ENCODE assay signal across 34 cellular contexts in the genomic region with DNA sequence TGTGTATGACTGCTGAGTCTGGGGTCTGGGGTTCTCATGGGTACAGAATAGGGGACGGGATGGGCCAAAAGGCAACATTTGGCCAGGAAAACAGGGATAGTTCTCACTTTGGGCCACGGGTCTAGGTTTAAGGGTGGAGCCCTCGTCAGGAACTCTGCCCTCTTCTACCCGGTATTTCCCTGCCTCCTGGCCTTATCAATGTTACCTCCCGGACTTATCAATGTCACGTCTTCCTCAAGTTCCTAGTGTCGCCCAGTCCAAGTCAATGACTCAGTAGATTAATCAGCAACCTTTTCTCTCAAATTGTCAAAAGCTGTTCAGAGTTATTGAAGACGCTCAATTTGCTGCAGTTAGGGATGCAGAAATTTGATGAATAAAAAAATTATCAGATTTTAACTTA.
"Had no signal": no experiment of that assay in that cellular context is flagged by ENCODE, and none has a peak within 500 bp of the region (broad histone marks: within the 10 kb centered on the region; RNA-seq: fewer than 3 reads in every experiment).

No MANE protein-coding gene starts in this region.

- H3K27ac ChIP-seq: ascending aorta, VCaP had no signal

- H3K9me3 ChIP-seq: ascending aorta had no signal

- H3K4me1 Mint-ChIP-seq: activated B cell treated with CpG ODN at 0.5 μM for 24 hours; activated CD4-positive, alpha-beta memory T cell treated with anti-CD3 and anti-CD28 coated beads, Interleukin-2, amount 10 ng/mL, durations not matched to agents 7 days and 5 days; activated CD4-positive, alpha-beta T cell treated with anti-CD3 and anti-CD28 coated beads, Interleukin-2, amount 10 ng/mL, durations not matched to agents 24 days and 14 days; activated CD8-positive, alpha-beta memory T cell treated with anti-CD3 and anti-CD28 coated beads, Interleukin-2, amount 10 ng/mL, durations not matched to agents 7 days and 5 days; activated naive CD4-positive, alpha-beta T cell treated with anti-CD3 and anti-CD28 coated beads, Interleukin-2, amount 10 ng/mL, durations not matched to agents 7 days and 5 days; activated naive CD4-positive, alpha-beta T cell treated with anti-CD3 and anti-CD28 coated beads, Interleukin-2, amount 50 U/mL, for 24 hours; activated naive CD8-positive, alpha-beta T cell treated with anti-CD3 and anti-CD28 coated beads, Interleukin-2, amount 10 ng/mL, durations not matched to agents 7 days and 5 days; activated naive CD8-positive, alpha-beta T cell treated with anti-CD3 and anti-CD28 coated beads, Interleukin-2, amount 50 U/mL, for 24 hours had no signal

- H3K4me1 ChIP-seq: ascending aorta had no signal

- H3K27me3 ChIP-seq: ascending aorta had no signal

- H3K4me3 ChIP-seq: ascending aorta had no signal

- DNase-seq: activated B cell treated with CpG ODN at 0.5 μM for 24 hours; activated CD4-positive, alpha-beta memory T cell treated with anti-CD3 and anti-CD28 coated beads, Interleukin-2, amount 10 ng/mL, durations not matched to agents 7 days and 5 days; activated CD4-positive, alpha-beta T cell treated with anti-CD3 and anti-CD28 coated beads for 4 hours; activated CD4-positive, alpha-beta T cell treated with anti-CD3 and anti-CD28 coated beads, Interleukin-2, amount 10 ng/mL, durations not matched to agents 24 days and 14 days; activated CD4-positive, alpha-beta T cell treated with anti-CD3 and anti-CD28 coated beads, Interleukin-2, amount 50 U/mL, for 48 hours; activated CD4-positive, CD25-positive, alpha-beta regulatory T cell treated with anti-CD3 and anti-CD28 coated beads, Interleukin-2, amount 50 U/mL, for 72 hours; activated CD8-positive, alpha-beta memory T cell treated with anti-CD3 and anti-CD28 coated beads for 24 hours; activated CD8-positive, alpha-beta memory T cell treated with anti-CD3 and anti-CD28 coated beads, Interleukin-2, amount 10 ng/mL, durations not matched to agents 7 days and 5 days; activated CD8-positive, alpha-beta memory T cell treated with anti-CD3 and anti-CD28 coated beads, Interleukin-2, amount 50 U/mL, for 48 hours; activated CD8-positive, alpha-beta T cell treated with anti-CD3 and anti-CD28 coated beads, Interleukin-2, amount 10 ng/mL, durations not matched to agents 7 days and 5 days; activated effector memory CD4-positive, alpha-beta T cell treated with Interleukin-2 at 50 U/mL for 16 hours; activated gamma-delta T cell; activated naive CD4-positive, alpha-beta T cell treated with anti-CD3 and anti-CD28 coated beads, Interleukin-2, amount 10 ng/mL, durations not matched to agents 7 days and 5 days; activated naive CD4-positive, alpha-beta T cell treated with Interleukin-2 at 50 U/mL for 16 hours; activated naive CD8-positive, alpha-beta T cell treated with anti-CD3 and anti-CD28 coated beads, Interleukin-2, amount 10 ng/mL, durations not matched to agents 7 days and 5 days; activated naive CD8-positive, alpha-beta T cell treated with anti-CD3 and anti-CD28 coated beads, Interleukin-2, amount 50 U/mL, for 24 hours; activated T-cell treated with anti-CD3 and anti-CD28 coated beads, Interleukin-2, amount 50 U/mL, for 24 hours; activated T-cell treated with anti-CD3 and anti-CD28 coated beads, Interleukin-2, amount 50 U/mL, for 48 hours; amygdala; anterior cingulate cortex; central memory CD4-positive, alpha-beta T cell; SW 1271; T-helper 1 cell; T-helper 2 cell; T-helper 9 cell had no signal

- H3K27me3 Mint-ChIP-seq: activated naive CD4-positive, alpha-beta T cell treated with anti-CD3 and anti-CD28 coated beads, Interleukin-2, amount 10 ng/mL, durations not matched to agents 7 days and 5 days had no signal

- FAIRE-seq: TTC549 had no signal

- H3K27ac Mint-ChIP-seq: activated B cell treated with CpG ODN at 0.5 μM for 24 hours; activated CD4-positive, alpha-beta memory T cell treated with anti-CD3 and anti-CD28 coated beads, Interleukin-2, amount 10 ng/mL, durations not matched to agents 7 days and 5 days; activated CD4-positive, alpha-beta T cell treated with anti-CD3 and anti-CD28 coated beads, Interleukin-2, amount 10 ng/mL, durations not matched to agents 24 days and 14 days; activated CD8-positive, alpha-beta memory T cell treated with anti-CD3 and anti-CD28 coated beads, Interleukin-2, amount 10 ng/mL, durations not matched to agents 7 days and 5 days; activated CD8-positive, alpha-beta T cell treated with anti-CD3 and anti-CD28 coated beads, Interleukin-2, amount 10 ng/mL, durations not matched to agents 7 days and 5 days; activated naive CD4-positive, alpha-beta T cell treated with anti-CD3 and anti-CD28 coated beads, Interleukin-2, amount 10 ng/mL, durations not matched to agents 7 days and 5 days; activated naive CD4-positive, alpha-beta T cell treated with anti-CD3 and anti-CD28 coated beads, Interleukin-2, amount 50 U/mL, for 24 hours; activated naive CD8-positive, alpha-beta T cell; activated naive CD8-positive, alpha-beta T cell treated with anti-CD3 and anti-CD28 coated beads, Interleukin-2, amount 10 ng/mL, durations not matched to agents 7 days and 5 days; activated naive CD8-positive, alpha-beta T cell treated with anti-CD3 and anti-CD28 coated beads, Interleukin-2, amount 50 U/mL, for 24 hours; activated T-cell treated with anti-CD3 and anti-CD28 coated beads, Interleukin-2, amount 50 U/mL, for 24 hours; activated T-helper 2 cell treated with anti-CD3 and anti-CD28 coated beads, Interferon-gamma antibody, Interleukin-2, Interleukin-4, amounts not matched to agents 10 μg/mL and 5 μg/mL and 100 μg/mL, durations not matched to agents 14 hours and 24 hours and 36 hours; brain; T-helper 1 cell treated with Interleukin-12 subunit alpha and Interleukin-12 subunit beta and Interleukin-4 antibody, amounts not matched to agents 30 μg/mL and 1 μg/mL, for 36 hours; T-helper 2 cell treated with Interferon-gamma antibody and Interleukin-4, amounts not matched to agents 5 μg/mL and 100 μg/mL, for 36 hours had no signal

- H3K36me3 Mint-ChIP-seq: activated CD8-positive, alpha-beta memory T cell treated with anti-CD3 and anti-CD28 coated beads, Interleukin-2, amount 10 ng/mL, durations not matched to agents 7 days and 5 days; activated naive CD4-positive, alpha-beta T cell treated with anti-CD3 and anti-CD28 coated beads, Interleukin-2, amount 10 ng/mL, durations not matched to agents 7 days and 5 days; activated naive CD4-positive, alpha-beta T cell treated with anti-CD3 and anti-CD28 coated beads, Interleukin-2, amount 50 U/mL, for 24 hours; activated naive CD8-positive, alpha-beta T cell; activated naive CD8-positive, alpha-beta T cell treated with anti-CD3 and anti-CD28 coated beads, Interleukin-2, amount 10 ng/mL, durations not matched to agents 7 days and 5 days; brain had no signal

- H3K4me3 Mint-ChIP-seq: activated B cell treated with CpG ODN at 0.5 μM for 24 hours; activated CD4-positive, alpha-beta memory T cell treated with anti-CD3 and anti-CD28 coated beads, Interleukin-2, amount 10 ng/mL, durations not matched to agents 7 days and 5 days; activated CD4-positive, alpha-beta T cell treated with anti-CD3 and anti-CD28 coated beads, Interleukin-2, amount 10 ng/mL, durations not matched to agents 24 days and 14 days; activated CD8-positive, alpha-beta memory T cell treated with anti-CD3 and anti-CD28 coated beads, Interleukin-2, amount 10 ng/mL, durations not matched to agents 7 days and 5 days; activated CD8-positive, alpha-beta T cell treated with anti-CD3 and anti-CD28 coated beads, Interleukin-2, amount 10 ng/mL, durations not matched to agents 7 days and 5 days; activated naive CD4-positive, alpha-beta T cell treated with anti-CD3 and anti-CD28 coated beads, Interleukin-2, amount 10 ng/mL, durations not matched to agents 7 days and 5 days; activated naive CD4-positive, alpha-beta T cell treated with anti-CD3 and anti-CD28 coated beads, Interleukin-2, amount 50 U/mL, for 24 hours; activated naive CD8-positive, alpha-beta T cell; activated naive CD8-positive, alpha-beta T cell treated with anti-CD3 and anti-CD28 coated beads, Interleukin-2, amount 10 ng/mL, durations not matched to agents 7 days and 5 days; activated naive CD8-positive, alpha-beta T cell treated with anti-CD3 and anti-CD28 coated beads, Interleukin-2, amount 50 U/mL, for 24 hours; activated T-cell treated with anti-CD3 and anti-CD28 coated beads, Interleukin-2, amount 50 U/mL, for 24 hours; brain; T-helper 1 cell treated with Interleukin-12 subunit alpha and Interleukin-12 subunit beta and Interleukin-4 antibody, amounts not matched to agents 30 μg/mL and 1 μg/mL, for 36 hours; T-helper 2 cell treated with Interferon-gamma antibody and Interleukin-4, amounts not matched to agents 5 μg/mL and 100 μg/mL, for 36 hours had no signal

- H3K36me3 ChIP-seq: ascending aorta had no signal

- H3K9me3 Mint-ChIP-seq: activated B cell treated with CpG ODN at 0.5 μM for 24 hours; activated CD4-positive, alpha-beta memory T cell treated with anti-CD3 and anti-CD28 coated beads, Interleukin-2, amount 10 ng/mL, durations not matched to agents 7 days and 5 days; activated CD4-positive, alpha-beta T cell treated with anti-CD3 and anti-CD28 coated beads, Interleukin-2, amount 10 ng/mL, durations not matched to agents 24 days and 14 days; activated naive CD4-positive, alpha-beta T cell treated with anti-CD3 and anti-CD28 coated beads, Interleukin-2, amount 10 ng/mL, durations not matched to agents 7 days and 5 days; activated naive CD4-positive, alpha-beta T cell treated with anti-CD3 and anti-CD28 coated beads, Interleukin-2, amount 50 U/mL, for 24 hours; activated naive CD8-positive, alpha-beta T cell treated with anti-CD3 and anti-CD28 coated beads, Interleukin-2, amount 10 ng/mL, durations not matched to agents 7 days and 5 days; activated naive CD8-positive, alpha-beta T cell treated with anti-CD3 and anti-CD28 coated beads, Interleukin-2, amount 50 U/mL, for 24 hours; activated T-cell treated with anti-CD3 and anti-CD28 coated beads, Interleukin-2, amount 50 U/mL, for 24 hours; activated T-helper 2 cell treated with anti-CD3 and anti-CD28 coated beads, Interferon-gamma antibody, Interleukin-2, Interleukin-4, amounts not matched to agents 10 μg/mL and 5 μg/mL and 100 μg/mL, durations not matched to agents 14 hours and 24 hours and 36 hours; T-helper 1 cell treated with Interleukin-12 subunit alpha and Interleukin-12 subunit beta and Interleukin-4 antibody, amounts not matched to agents 30 μg/mL and 1 μg/mL, for 36 hours; T-helper 2 cell treated with Interferon-gamma antibody and Interleukin-4, amounts not matched to agents 5 μg/mL and 100 μg/mL, for 36 hours had no signal
